In the genomic region with DNA sequence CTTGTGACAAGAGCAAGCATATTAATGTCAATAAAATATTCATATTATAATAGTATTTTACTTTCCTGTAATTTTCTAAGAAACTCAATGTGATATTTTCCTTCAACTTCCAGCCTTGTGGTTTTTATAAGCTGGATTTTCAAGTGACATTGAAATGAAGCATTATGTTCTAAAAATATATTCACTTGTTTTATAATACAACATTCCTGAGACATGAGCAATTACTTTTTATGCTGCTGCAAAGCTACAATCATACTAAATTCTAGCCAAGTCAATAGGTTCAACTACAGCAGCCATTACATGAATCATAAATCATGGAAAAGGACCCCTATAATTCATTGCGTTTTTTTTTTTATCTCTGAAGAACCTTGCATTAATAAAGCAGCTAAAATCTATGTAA, we compare ENCODE assay signal across 1 cellular context.
TF ChIP-seq lines count a peak whose summit lies in the region.

No MANE protein-coding gene starts in this region.

TF ChIP-seq in WTC11, 78 proteins besides CTCF, POLR2A, EP300 and RAD21 (continued from another document):
- TF ChIP-seq, protein P1, sequence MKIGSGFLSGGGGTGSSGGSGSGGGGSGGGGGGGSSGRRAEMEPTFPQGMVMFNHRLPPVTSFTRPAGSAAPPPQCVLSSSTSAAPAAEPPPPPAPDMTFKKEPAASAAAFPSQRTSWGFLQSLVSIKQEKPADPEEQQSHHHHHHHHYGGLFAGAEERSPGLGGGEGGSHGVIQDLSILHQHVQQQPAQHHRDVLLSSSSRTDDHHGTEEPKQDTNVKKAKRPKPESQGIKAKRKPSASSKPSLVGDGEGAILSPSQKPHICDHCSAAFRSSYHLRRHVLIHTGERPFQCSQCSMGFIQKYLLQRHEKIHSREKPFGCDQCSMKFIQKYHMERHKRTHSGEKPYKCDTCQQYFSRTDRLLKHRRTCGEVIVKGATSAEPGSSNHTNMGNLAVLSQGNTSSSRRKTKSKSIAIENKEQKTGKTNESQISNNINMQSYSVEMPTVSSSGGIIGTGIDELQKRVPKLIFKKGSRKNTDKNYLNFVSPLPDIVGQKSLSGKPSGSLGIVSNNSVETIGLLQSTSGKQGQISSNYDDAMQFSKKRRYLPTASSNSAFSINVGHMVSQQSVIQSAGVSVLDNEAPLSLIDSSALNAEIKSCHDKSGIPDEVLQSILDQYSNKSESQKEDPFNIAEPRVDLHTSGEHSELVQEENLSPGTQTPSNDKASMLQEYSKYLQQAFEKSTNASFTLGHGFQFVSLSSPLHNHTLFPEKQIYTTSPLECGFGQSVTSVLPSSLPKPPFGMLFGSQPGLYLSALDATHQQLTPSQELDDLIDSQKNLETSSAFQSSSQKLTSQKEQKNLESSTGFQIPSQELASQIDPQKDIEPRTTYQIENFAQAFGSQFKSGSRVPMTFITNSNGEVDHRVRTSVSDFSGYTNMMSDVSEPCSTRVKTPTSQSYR (CRISPR knock-in tag; IDR thresholded peaks at IDR 0.05): no peak
- TF ChIP-seq ZNF416 (CRISPR knock-in tag; IDR thresholded peaks at IDR 0.05): no peak
